In the genomic region with DNA sequence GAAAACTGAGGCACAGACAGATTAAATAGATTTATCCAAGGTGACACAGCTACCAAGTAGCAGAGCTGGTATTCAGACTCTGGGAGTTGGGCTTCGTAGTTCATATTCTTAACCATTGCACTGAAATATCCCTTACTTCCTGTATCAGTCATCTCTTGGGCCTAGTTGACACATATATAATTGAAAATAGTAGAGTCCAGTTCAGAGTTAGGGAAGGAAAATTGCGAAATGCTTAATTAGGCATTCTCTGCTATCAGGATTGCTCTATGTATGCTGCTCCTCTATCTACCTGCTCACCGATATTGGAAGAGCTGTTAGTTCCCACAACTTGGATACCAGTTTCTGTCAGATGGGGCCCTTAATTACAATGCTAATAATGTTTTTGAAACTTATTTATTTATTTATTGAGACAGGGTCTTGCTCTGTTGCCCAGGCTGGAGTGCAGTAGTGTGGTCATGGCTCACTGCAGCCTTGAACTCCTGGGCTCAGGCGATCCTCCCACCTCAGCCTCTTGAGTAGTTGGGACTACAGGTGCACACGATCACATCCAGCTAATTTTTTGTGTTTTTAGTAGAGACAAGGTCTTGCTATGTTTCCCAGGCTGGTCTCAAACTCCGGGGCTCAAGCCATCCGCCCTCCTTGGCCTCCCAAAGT, we compare ENCODE assay signal across 2 cellular contexts.
TF ChIP-seq lines count a peak whose summit lies in the region.

No MANE protein-coding gene starts in this region.

TF ChIP-seq in HepG2, 621 proteins besides CTCF, POLR2A, EP300 and RAD21:
- TF ChIP-seq, protein P1, sequence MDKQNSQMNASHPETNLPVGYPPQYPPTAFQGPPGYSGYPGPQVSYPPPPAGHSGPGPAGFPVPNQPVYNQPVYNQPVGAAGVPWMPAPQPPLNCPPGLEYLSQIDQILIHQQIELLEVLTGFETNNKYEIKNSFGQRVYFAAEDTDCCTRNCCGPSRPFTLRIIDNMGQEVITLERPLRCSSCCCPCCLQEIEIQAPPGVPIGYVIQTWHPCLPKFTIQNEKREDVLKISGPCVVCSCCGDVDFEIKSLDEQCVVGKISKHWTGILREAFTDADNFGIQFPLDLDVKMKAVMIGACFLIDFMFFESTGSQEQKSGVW (CRISPR knock-in tag; IDR thresholded peaks at IDR 0.05; ENCODE audit: borderline replicate concordance), result no peak
- TF ChIP-seq, protein P2, sequence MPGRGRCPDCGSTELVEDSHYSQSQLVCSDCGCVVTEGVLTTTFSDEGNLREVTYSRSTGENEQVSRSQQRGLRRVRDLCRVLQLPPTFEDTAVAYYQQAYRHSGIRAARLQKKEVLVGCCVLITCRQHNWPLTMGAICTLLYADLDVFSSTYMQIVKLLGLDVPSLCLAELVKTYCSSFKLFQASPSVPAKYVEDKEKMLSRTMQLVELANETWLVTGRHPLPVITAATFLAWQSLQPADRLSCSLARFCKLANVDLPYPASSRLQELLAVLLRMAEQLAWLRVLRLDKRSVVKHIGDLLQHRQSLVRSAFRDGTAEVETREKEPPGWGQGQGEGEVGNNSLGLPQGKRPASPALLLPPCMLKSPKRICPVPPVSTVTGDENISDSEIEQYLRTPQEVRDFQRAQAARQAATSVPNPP (CRISPR knock-in tag; IDR thresholded peaks at IDR 0.05), result no peak
- TF ChIP-seq CEBPG (CRISPR knock-in tag; IDR thresholded peaks at IDR 0.05) (peak; percentile 10; the same call in 1 of the 2 replicates), ELF4 (CRISPR knock-in tag; IDR thresholded peaks at IDR 0.05; ENCODE audit: borderline replicate concordance) (no peak), ZNF749 (CRISPR knock-in tag; IDR thresholded peaks at IDR 0.05; ENCODE audit: borderline replicate concordance) (no peak), ZFAT (CRISPR knock-in tag; conservative IDR thresholded peaks at IDR 0.05) (no peak), YY1 (IDR thresholded peaks at IDR 0.05; ENCODE audit: insufficient read depth, insufficient replicate concordance, low read depth, low read length) (no peak), ZFP82 (CRISPR knock-in tag; IDR thresholded peaks at IDR 0.05; ENCODE audit: borderline replicate concordance) (no peak), ZKSCAN1 (IDR thresholded peaks at IDR 0.05; ENCODE audit: low read length) (no peak), RBAK (CRISPR knock-in tag; IDR thresholded peaks at IDR 0.05) (no peak), MXI1 (IDR thresholded peaks at IDR 0.05; ENCODE audit: borderline replicate concordance, low read depth, low read length) (no peak), SMARCE1 (IDR thresholded peaks at IDR 0.05; ENCODE audit: borderline replicate concordance) (no peak), ZMYM3 (CRISPR knock-in tag; IDR thresholded peaks at IDR 0.05) (no peak), ATRX (CRISPR knock-in tag; IDR thresholded peaks at IDR 0.05; ENCODE audit: borderline replicate concordance) (no peak), ZNF121 (CRISPR knock-in tag; IDR thresholded peaks at IDR 0.05) (peak; percentile 64), ZSCAN12 (CRISPR knock-in tag; IDR thresholded peaks at IDR 0.05) (no peak), CEBPB (IDR thresholded peaks at IDR 0.05; ENCODE audit: borderline replicate concordance, low read depth, low read length) (peak; percentile 40; the same call in 1 of the 2 replicates), ZNF232 (CRISPR knock-in tag; IDR thresholded peaks at IDR 0.05; ENCODE audit: borderline replicate concordance) (no peak), TEAD2 (CRISPR knock-in tag; IDR thresholded peaks at IDR 0.05) (no peak)
- TF ChIP-seq, protein P3, sequence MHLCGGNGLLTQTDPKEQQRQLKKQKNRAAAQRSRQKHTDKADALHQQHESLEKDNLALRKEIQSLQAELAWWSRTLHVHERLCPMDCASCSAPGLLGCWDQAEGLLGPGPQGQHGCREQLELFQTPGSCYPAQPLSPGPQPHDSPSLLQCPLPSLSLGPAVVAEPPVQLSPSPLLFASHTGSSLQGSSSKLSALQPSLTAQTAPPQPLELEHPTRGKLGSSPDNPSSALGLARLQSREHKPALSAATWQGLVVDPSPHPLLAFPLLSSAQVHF (CRISPR knock-in tag; IDR thresholded peaks at IDR 0.05), result no peak
- TF ChIP-seq, protein P4, sequence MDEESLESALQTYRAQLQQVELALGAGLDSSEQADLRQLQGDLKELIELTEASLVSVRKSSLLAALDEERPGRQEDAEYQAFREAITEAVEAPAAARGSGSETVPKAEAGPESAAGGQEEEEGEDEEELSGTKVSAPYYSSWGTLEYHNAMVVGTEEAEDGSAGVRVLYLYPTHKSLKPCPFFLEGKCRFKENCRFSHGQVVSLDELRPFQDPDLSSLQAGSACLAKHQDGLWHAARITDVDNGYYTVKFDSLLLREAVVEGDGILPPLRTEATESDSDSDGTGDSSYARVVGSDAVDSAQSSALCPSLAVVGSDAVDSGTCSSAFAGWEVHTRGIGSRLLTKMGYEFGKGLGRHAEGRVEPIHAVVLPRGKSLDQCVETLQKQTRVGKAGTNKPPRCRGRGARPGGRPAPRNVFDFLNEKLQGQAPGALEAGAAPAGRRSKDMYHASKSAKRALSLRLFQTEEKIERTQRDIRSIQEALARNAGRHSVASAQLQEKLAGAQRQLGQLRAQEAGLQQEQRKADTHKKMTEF (CRISPR knock-in tag; IDR thresholded peaks at IDR 0.05), result no peak
- TF ChIP-seq, protein P5, sequence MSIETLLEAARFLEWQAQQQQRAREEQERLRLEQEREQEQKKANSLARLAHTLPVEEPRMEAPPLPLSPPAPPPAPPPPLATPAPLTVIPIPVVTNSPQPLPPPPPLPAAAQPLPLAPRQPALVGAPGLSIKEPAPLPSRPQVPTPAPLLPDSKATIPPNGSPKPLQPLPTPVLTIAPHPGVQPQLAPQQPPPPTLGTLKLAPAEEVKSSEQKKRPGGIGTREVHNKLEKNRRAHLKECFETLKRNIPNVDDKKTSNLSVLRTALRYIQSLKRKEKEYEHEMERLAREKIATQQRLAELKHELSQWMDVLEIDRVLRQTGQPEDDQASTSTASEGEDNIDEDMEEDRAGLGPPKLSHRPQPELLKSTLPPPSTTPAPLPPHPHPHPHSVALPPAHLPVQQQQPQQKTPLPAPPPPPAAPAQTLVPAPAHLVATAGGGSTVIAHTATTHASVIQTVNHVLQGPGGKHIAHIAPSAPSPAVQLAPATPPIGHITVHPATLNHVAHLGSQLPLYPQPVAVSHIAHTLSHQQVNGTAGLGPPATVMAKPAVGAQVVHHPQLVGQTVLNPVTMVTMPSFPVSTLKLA (IDR thresholded peaks at IDR 0.05), result no peak
- TF ChIP-seq, protein P6, sequence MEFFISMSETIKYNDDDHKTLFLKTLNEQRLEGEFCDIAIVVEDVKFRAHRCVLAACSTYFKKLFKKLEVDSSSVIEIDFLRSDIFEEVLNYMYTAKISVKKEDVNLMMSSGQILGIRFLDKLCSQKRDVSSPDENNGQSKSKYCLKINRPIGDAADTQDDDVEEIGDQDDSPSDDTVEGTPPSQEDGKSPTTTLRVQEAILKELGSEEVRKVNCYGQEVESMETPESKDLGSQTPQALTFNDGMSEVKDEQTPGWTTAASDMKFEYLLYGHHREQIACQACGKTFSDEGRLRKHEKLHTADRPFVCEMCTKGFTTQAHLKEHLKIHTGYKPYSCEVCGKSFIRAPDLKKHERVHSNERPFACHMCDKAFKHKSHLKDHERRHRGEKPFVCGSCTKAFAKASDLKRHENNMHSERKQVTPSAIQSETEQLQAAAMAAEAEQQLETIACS (CRISPR knock-in tag; IDR thresholded peaks at IDR 0.05), result no peak

TF ChIP-seq in WTC11, 78 proteins besides CTCF, POLR2A, EP300 and RAD21:
- TF ChIP-seq IRF2 (CRISPR knock-in tag; IDR thresholded peaks at IDR 0.05; ENCODE audit: borderline replicate concordance, low read depth) (no peak), FOXJ3 (CRISPR knock-in tag; IDR thresholded peaks at IDR 0.05; ENCODE audit: borderline replicate concordance) (no peak), SMAD4 (CRISPR knock-in tag; IDR thresholded peaks at IDR 0.05) (no peak), ZNF232 (CRISPR knock-in tag; IDR thresholded peaks at IDR 0.05) (no peak), GABPB1 (CRISPR knock-in tag; IDR thresholded peaks at IDR 0.05) (no peak)
- TF ChIP-seq, protein P7, sequence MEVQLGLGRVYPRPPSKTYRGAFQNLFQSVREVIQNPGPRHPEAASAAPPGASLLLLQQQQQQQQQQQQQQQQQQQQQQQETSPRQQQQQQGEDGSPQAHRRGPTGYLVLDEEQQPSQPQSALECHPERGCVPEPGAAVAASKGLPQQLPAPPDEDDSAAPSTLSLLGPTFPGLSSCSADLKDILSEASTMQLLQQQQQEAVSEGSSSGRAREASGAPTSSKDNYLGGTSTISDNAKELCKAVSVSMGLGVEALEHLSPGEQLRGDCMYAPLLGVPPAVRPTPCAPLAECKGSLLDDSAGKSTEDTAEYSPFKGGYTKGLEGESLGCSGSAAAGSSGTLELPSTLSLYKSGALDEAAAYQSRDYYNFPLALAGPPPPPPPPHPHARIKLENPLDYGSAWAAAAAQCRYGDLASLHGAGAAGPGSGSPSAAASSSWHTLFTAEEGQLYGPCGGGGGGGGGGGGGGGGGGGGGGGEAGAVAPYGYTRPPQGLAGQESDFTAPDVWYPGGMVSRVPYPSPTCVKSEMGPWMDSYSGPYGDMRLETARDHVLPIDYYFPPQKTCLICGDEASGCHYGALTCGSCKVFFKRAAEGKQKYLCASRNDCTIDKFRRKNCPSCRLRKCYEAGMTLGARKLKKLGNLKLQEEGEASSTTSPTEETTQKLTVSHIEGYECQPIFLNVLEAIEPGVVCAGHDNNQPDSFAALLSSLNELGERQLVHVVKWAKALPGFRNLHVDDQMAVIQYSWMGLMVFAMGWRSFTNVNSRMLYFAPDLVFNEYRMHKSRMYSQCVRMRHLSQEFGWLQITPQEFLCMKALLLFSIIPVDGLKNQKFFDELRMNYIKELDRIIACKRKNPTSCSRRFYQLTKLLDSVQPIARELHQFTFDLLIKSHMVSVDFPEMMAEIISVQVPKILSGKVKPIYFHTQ (CRISPR knock-in tag; IDR thresholded peaks at IDR 0.05), result no peak
- TF ChIP-seq, protein P8, sequence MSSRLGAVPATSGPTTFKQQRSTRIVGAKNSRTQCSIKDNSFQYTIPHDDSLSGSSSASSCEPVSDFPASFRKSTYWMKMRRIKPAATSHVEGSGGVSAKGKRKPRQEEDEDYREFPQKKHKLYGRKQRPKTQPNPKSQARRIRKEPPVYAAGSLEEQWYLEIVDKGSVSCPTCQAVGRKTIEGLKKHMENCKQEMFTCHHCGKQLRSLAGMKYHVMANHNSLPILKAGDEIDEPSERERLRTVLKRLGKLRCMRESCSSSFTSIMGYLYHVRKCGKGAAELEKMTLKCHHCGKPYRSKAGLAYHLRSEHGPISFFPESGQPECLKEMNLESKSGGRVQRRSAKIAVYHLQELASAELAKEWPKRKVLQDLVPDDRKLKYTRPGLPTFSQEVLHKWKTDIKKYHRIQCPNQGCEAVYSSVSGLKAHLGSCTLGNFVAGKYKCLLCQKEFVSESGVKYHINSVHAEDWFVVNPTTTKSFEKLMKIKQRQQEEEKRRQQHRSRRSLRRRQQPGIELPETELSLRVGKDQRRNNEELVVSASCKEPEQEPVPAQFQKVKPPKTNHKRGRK (CRISPR knock-in tag; IDR thresholded peaks at IDR 0.05; ENCODE audit: borderline replicate concordance), result no peak
- TF ChIP-seq, protein P9, sequence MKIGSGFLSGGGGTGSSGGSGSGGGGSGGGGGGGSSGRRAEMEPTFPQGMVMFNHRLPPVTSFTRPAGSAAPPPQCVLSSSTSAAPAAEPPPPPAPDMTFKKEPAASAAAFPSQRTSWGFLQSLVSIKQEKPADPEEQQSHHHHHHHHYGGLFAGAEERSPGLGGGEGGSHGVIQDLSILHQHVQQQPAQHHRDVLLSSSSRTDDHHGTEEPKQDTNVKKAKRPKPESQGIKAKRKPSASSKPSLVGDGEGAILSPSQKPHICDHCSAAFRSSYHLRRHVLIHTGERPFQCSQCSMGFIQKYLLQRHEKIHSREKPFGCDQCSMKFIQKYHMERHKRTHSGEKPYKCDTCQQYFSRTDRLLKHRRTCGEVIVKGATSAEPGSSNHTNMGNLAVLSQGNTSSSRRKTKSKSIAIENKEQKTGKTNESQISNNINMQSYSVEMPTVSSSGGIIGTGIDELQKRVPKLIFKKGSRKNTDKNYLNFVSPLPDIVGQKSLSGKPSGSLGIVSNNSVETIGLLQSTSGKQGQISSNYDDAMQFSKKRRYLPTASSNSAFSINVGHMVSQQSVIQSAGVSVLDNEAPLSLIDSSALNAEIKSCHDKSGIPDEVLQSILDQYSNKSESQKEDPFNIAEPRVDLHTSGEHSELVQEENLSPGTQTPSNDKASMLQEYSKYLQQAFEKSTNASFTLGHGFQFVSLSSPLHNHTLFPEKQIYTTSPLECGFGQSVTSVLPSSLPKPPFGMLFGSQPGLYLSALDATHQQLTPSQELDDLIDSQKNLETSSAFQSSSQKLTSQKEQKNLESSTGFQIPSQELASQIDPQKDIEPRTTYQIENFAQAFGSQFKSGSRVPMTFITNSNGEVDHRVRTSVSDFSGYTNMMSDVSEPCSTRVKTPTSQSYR (CRISPR knock-in tag; IDR thresholded peaks at IDR 0.05), result no peak
- TF ChIP-seq, protein P10, sequence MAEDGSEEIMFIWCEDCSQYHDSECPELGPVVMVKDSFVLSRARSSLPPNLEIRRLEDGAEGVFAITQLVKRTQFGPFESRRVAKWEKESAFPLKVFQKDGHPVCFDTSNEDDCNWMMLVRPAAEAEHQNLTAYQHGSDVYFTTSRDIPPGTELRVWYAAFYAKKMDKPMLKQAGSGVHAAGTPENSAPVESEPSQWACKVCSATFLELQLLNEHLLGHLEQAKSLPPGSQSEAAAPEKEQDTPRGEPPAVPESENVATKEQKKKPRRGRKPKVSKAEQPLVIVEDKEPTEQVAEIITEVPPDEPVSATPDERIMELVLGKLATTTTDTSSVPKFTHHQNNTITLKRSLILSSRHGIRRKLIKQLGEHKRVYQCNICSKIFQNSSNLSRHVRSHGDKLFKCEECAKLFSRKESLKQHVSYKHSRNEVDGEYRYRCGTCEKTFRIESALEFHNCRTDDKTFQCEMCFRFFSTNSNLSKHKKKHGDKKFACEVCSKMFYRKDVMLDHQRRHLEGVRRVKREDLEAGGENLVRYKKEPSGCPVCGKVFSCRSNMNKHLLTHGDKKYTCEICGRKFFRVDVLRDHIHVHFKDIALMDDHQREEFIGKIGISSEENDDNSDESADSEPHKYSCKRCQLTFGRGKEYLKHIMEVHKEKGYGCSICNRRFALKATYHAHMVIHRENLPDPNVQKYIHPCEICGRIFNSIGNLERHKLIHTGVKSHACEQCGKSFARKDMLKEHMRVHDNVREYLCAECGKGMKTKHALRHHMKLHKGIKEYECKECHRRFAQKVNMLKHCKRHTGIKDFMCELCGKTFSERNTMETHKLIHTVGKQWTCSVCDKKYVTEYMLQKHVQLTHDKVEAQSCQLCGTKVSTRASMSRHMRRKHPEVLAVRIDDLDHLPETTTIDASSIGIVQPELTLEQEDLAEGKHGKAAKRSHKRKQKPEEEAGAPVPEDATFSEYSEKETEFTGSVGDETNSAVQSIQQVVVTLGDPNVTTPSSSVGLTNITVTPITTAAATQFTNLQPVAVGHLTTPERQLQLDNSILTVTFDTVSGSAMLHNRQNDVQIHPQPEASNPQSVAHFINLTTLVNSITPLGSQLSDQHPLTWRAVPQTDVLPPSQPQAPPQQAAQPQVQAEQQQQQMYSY (CRISPR knock-in tag; IDR thresholded peaks at IDR 0.05), result no peak
